1 cellular context compared by ENCODE assay signal in genomic region chr10:79097021-79097695, GRCh38.
TF ChIP-seq lines count a peak whose summit lies in the region.

No MANE protein-coding gene starts in this region.

TF ChIP-seq in HepG2, 621 proteins besides CTCF, POLR2A, EP300 and RAD21 (continued from another document):
- peak; percentile 41; the same call in 1 of the 2 replicates for TF ChIP-seq ZNF687 (CRISPR knock-in tag; IDR thresholded peaks at IDR 0.05)
